1 cellular context compared by ENCODE assay signal in genomic region chr2:231674587-231675334, GRCh38.
TF ChIP-seq lines count a peak whose summit lies in the region.

No MANE protein-coding gene starts in this region.

TF ChIP-seq in HepG2, 621 proteins besides CTCF, POLR2A, EP300 and RAD21 (continued from another document and continues in another):
- TF ChIP-seq RBM39 (IDR thresholded peaks at IDR 0.05; ENCODE audit: low read depth, low read length, poor library complexity, severe bottlenecking) (peak; percentile 52), CCAR2 (optimal IDR thresholded peaks at IDR 0.05; ENCODE audit: low read depth, low read length) (no peak), PHF20 (CRISPR knock-in tag; IDR thresholded peaks at IDR 0.05) (no peak), HNRNPL (IDR thresholded peaks at IDR 0.05; ENCODE audit: low read depth, low read length) (peak; percentile 87; the same call in 1 of the 2 replicates), NR3C1 (CRISPR knock-in tag; IDR thresholded peaks at IDR 0.05) (no peak), ZNF362 (CRISPR knock-in tag; IDR thresholded peaks at IDR 0.05; ENCODE audit: borderline replicate concordance) (0 out of 2 replicates have a peak, but pooled peaks have one; percentile 15), ZNF501 (CRISPR knock-in tag; IDR thresholded peaks at IDR 0.05) (peak; percentile 66; the same call in 1 of the 2 replicates), MTA1 (CRISPR knock-in tag; IDR thresholded peaks at IDR 0.05; ENCODE audit: borderline replicate concordance) (peak; percentile 48; the same call in 1 of the 2 replicates), EHMT2 (IDR thresholded peaks at IDR 0.05; ENCODE audit: borderline replicate concordance, low read depth, low read length) (no peak), THAP8 (CRISPR knock-in tag; IDR thresholded peaks at IDR 0.05; ENCODE audit: borderline replicate concordance) (no peak), HDAC1 (CRISPR knock-in tag; IDR thresholded peaks at IDR 0.05) (peak; percentile 48; the same call in 1 of the 2 replicates), ATF2 (CRISPR knock-in tag; IDR thresholded peaks at IDR 0.05) (no peak), ELF1 (CRISPR knock-in tag; IDR thresholded peaks at IDR 0.05) (0 out of 2 replicates have a peak, but pooled peaks have one; percentile 20), ZNF235 (CRISPR knock-in tag; IDR thresholded peaks at IDR 0.05; ENCODE audit: borderline replicate concordance) (no peak), ZBTB2 (CRISPR knock-in tag; IDR thresholded peaks at IDR 0.05; ENCODE audit: low read depth) (no peak), HES4 (CRISPR knock-in tag; IDR thresholded peaks at IDR 0.05; ENCODE audit: borderline replicate concordance) (no peak), SALL1 (CRISPR knock-in tag; IDR thresholded peaks at IDR 0.05) (peak; percentile 30; the same call in 1 of the 2 replicates), ZFP41 (CRISPR knock-in tag; IDR thresholded peaks at IDR 0.05; ENCODE audit: borderline replicate concordance) (no peak), AHDC1 (CRISPR knock-in tag; IDR thresholded peaks at IDR 0.05; ENCODE audit: borderline replicate concordance) (peak; percentile 58; the same call in 1 of the 2 replicates), TAF15 (IDR thresholded peaks at IDR 0.05; ENCODE audit: low read depth, low read length, poor library complexity, severe bottlenecking) (peak; percentile 64), ZNF557 (CRISPR knock-in tag; IDR thresholded peaks at IDR 0.05) (no peak), MAZ (IDR thresholded peaks at IDR 0.05; ENCODE audit: borderline replicate concordance, low read depth, low read length) (peak; percentile 74), MAZ (CRISPR knock-in tag; IDR thresholded peaks at IDR 0.05; ENCODE audit: low read depth) (peak; percentile 64; the same call in 1 of the 2 replicates), TEAD2 (CRISPR knock-in tag; IDR thresholded peaks at IDR 0.05) (no peak), ZGPAT (CRISPR knock-in tag; IDR thresholded peaks at IDR 0.05) (peak; percentile 33; the same call in 1 of the 2 replicates), GPBP1L1 (CRISPR knock-in tag; IDR thresholded peaks at IDR 0.05) (no peak), NR2F1 (CRISPR knock-in tag; IDR thresholded peaks at IDR 0.05) (peak in 1 of 2 experiments; percentile 6; a peak in 1 of 4 replicates), NFIB (CRISPR knock-in tag; IDR thresholded peaks at IDR 0.05; ENCODE audit: borderline replicate concordance) (no peak), MYC (CRISPR knock-in tag; IDR thresholded peaks at IDR 0.05; ENCODE audit: borderline replicate concordance) (0 out of 2 replicates have a peak, but pooled peaks have one; percentile 30), ZNF788 (CRISPR knock-in tag; IDR thresholded peaks at IDR 0.05; ENCODE audit: borderline replicate concordance) (peak; percentile 34; the same call in 1 of the 2 replicates), NCOA1 (CRISPR knock-in tag; IDR thresholded peaks at IDR 0.05) (no peak), ZFP36 (IDR thresholded peaks at IDR 0.05; ENCODE audit: borderline replicate concordance, low read depth, low read length, partially characterized antibody) (no peak), KLF13 (CRISPR knock-in tag; IDR thresholded peaks at IDR 0.05) (no peak), BATF2 (CRISPR knock-in tag; IDR thresholded peaks at IDR 0.05) (no peak), GATAD2A (CRISPR knock-in tag; IDR thresholded peaks at IDR 0.05) (peak; percentile 54), ZNF672 (CRISPR knock-in tag; IDR thresholded peaks at IDR 0.05) (no peak), NFE2L2 (IDR thresholded peaks at IDR 0.05; ENCODE audit: low read length) (no peak), ATM (IDR thresholded peaks at IDR 0.05; ENCODE audit: borderline replicate concordance) (no peak), CBFB (CRISPR knock-in tag; IDR thresholded peaks at IDR 0.05) (0 out of 2 replicates have a peak, but pooled peaks have one; percentile 13), SIN3B (IDR thresholded peaks at IDR 0.05; ENCODE audit: low read length) (no peak), KDM6A (CRISPR knock-in tag; IDR thresholded peaks at IDR 0.05; ENCODE audit: low read depth) (no peak), MEIS2 (CRISPR knock-in tag; IDR thresholded peaks at IDR 0.05) (0 out of 2 replicates have a peak, but pooled peaks have one; percentile 9), JDP2 (CRISPR knock-in tag; IDR thresholded peaks at IDR 0.05; ENCODE audit: borderline replicate concordance) (no peak), RARA (CRISPR knock-in tag; IDR thresholded peaks at IDR 0.05) (no peak), SRSF9 (IDR thresholded peaks at IDR 0.05; ENCODE audit: borderline replicate concordance, insufficient read depth, low read depth, low read length, poor library complexity, severe bottlenecking) (no peak), NFE2L1 (CRISPR knock-in tag; IDR thresholded peaks at IDR 0.05; ENCODE audit: borderline replicate concordance) (no peak), MLLT10 (CRISPR knock-in tag; IDR thresholded peaks at IDR 0.05) (no peak), ZNF687 (CRISPR knock-in tag; IDR thresholded peaks at IDR 0.05) (peak; percentile 62), XRCC5 (optimal IDR thresholded peaks at IDR 0.05; ENCODE audit: low read length) (peak; percentile 79)
